In genomic region chr11:68121067-68121899, GRCh38 we compare ENCODE assay signal across 1 cellular context.
TF ChIP-seq lines count a peak whose summit lies in the region.

Gene CHKA (minus strand): TSS chr11:68121388. CDS start chr11:68121177, 211 bp downstream.

TF ChIP-seq in HepG2, 621 proteins besides CTCF, POLR2A, EP300 and RAD21 (continued from another document and continues in another):
- TF ChIP-seq, protein P1, sequence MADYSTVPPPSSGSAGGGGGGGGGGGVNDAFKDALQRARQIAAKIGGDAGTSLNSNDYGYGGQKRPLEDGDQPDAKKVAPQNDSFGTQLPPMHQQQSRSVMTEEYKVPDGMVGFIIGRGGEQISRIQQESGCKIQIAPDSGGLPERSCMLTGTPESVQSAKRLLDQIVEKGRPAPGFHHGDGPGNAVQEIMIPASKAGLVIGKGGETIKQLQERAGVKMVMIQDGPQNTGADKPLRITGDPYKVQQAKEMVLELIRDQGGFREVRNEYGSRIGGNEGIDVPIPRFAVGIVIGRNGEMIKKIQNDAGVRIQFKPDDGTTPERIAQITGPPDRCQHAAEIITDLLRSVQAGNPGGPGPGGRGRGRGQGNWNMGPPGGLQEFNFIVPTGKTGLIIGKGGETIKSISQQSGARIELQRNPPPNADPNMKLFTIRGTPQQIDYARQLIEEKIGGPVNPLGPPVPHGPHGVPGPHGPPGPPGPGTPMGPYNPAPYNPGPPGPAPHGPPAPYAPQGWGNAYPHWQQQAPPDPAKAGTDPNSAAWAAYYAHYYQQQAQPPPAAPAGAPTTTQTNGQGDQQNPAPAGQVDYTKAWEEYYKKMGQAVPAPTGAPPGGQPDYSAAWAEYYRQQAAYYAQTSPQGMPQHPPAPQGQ (CRISPR knock-in tag; IDR thresholded peaks at IDR 0.05; ENCODE audit: borderline replicate concordance), result no peak
- TF ChIP-seq BRF2 (CRISPR knock-in tag; IDR thresholded peaks at IDR 0.05), result no peak
- TF ChIP-seq ZNF841 (CRISPR knock-in tag; IDR thresholded peaks at IDR 0.05; ENCODE audit: borderline replicate concordance), result no peak
- no peak for TF ChIP-seq ZNF619 (CRISPR knock-in tag; IDR thresholded peaks at IDR 0.05)
- 0 out of 2 replicates have a peak, but pooled peaks have one; percentile 53 for TF ChIP-seq ZZZ3 (CRISPR knock-in tag; IDR thresholded peaks at IDR 0.05; ENCODE audit: borderline replicate concordance)
- no peak for TF ChIP-seq ZNF790 (CRISPR knock-in tag; IDR thresholded peaks at IDR 0.05; ENCODE audit: borderline replicate concordance)
- TF ChIP-seq NFE2L2 (IDR thresholded peaks at IDR 0.05; ENCODE audit: low read length), result no peak
- TF ChIP-seq ZNF263 (CRISPR knock-in tag; IDR thresholded peaks at IDR 0.05), result no peak
- no peak for TF ChIP-seq CHD4 (IDR thresholded peaks at IDR 0.05; ENCODE audit: borderline replicate concordance, low read length)
- TF ChIP-seq, protein P2, sequence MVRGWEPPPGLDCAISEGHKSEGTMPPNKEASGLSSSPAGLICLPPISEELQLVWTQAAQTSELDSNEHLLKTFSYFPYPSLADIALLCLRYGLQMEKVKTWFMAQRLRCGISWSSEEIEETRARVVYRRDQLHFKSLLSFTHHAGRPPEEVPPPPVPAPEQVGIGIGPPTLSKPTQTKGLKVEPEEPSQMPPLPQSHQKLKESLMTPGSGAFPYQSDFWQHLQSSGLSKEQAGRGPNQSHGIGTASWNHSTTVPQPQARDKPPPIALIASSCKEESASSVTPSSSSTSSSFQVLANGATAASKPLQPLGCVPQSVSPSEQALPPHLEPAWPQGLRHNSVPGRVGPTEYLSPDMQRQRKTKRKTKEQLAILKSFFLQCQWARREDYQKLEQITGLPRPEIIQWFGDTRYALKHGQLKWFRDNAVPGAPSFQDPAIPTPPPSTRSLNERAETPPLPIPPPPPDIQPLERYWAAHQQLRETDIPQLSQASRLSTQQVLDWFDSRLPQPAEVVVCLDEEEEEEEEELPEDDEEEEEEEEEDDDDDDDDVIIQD (CRISPR knock-in tag; IDR thresholded peaks at IDR 0.05; ENCODE audit: low read depth), result no peak; the same call in 1 of the 2 replicates
- no peak for TF ChIP-seq ZNF33A (CRISPR knock-in tag; IDR thresholded peaks at IDR 0.05; ENCODE audit: borderline replicate concordance)
- TF ChIP-seq, protein P3, sequence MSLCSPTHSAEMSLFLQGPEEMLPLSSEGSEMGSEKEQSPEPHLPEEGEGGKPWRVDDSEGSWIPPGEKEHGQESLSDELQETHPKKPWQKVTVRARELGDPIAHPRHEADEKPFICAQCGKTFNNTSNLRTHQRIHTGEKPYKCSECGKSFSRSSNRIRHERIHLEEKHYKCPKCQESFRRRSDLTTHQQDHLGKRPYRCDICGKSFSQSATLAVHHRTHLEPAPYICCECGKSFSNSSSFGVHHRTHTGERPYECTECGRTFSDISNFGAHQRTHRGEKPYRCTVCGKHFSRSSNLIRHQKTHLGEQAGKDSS (CRISPR knock-in tag; IDR thresholded peaks at IDR 0.05; ENCODE audit: borderline replicate concordance, low read depth), result peak; percentile 76; the same call in 1 of the 2 replicates
- TF ChIP-seq, protein P4, sequence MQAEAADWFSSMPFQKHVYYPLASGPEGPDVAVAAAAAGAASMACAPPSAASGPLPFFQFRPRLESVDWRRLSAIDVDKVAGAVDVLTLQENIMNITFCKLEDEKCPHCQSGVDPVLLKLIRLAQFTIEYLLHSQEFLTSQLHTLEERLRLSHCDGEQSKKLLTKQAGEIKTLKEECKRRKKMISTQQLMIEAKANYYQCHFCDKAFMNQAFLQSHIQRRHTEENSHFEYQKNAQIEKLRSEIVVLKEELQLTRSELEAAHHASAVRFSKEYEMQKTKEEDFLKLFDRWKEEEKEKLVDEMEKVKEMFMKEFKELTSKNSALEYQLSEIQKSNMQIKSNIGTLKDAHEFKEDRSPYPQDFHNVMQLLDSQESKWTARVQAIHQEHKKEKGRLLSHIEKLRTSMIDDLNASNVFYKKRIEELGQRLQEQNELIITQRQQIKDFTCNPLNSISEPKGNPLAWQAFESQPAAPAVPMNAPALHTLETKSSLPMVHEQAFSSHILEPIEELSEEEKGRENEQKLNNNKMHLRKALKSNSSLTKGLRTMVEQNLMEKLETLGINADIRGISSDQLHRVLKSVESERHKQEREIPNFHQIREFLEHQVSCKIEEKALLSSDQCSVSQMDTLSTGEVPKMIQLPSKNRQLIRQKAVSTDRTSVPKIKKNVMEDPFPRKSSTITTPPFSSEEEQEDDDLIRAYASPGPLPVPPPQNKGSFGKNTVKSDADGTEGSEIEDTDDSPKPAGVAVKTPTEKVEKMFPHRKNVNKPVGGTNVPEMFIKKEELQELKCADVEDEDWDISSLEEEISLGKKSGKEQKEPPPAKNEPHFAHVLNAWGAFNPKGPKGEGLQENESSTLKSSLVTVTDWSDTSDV (CRISPR knock-in tag; IDR thresholded peaks at IDR 0.05), result no peak
- TF ChIP-seq CBX1 (IDR thresholded peaks at IDR 0.05; ENCODE audit: low read depth), result peak; percentile 15
- no peak for TF ChIP-seq ZNF335 (CRISPR knock-in tag; IDR thresholded peaks at IDR 0.05)
- peak; percentile 73; the same call in 1 of the 2 replicates for TF ChIP-seq ZNF816 (CRISPR knock-in tag; IDR thresholded peaks at IDR 0.05; ENCODE audit: borderline replicate concordance)
- TF ChIP-seq KDM6A (CRISPR knock-in tag; IDR thresholded peaks at IDR 0.05; ENCODE audit: low read depth), result no peak
- TF ChIP-seq, protein P5, sequence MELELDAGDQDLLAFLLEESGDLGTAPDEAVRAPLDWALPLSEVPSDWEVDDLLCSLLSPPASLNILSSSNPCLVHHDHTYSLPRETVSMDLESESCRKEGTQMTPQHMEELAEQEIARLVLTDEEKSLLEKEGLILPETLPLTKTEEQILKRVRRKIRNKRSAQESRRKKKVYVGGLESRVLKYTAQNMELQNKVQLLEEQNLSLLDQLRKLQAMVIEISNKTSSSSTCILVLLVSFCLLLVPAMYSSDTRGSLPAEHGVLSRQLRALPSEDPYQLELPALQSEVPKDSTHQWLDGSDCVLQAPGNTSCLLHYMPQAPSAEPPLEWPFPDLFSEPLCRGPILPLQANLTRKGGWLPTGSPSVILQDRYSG (CRISPR knock-in tag; IDR thresholded peaks at IDR 0.05), result peak; percentile 58; the same call in 1 of the 2 replicates
- no peak for TF ChIP-seq GABPA (IDR thresholded peaks at IDR 0.05; ENCODE audit: low read depth, low read length)
- no peak for TF ChIP-seq GABPA (CRISPR knock-in tag; IDR thresholded peaks at IDR 0.05; ENCODE audit: low read depth)
- TF ChIP-seq CEBPZ (IDR thresholded peaks at IDR 0.05; ENCODE audit: low read length), result no peak
- peak; percentile 61; the same call in 1 of the 2 replicates for TF ChIP-seq CHCHD3 (CRISPR knock-in tag; IDR thresholded peaks at IDR 0.05)
- no peak for TF ChIP-seq ZNF773 (CRISPR knock-in tag; IDR thresholded peaks at IDR 0.05; ENCODE audit: borderline replicate concordance)
- TF ChIP-seq, protein P6, sequence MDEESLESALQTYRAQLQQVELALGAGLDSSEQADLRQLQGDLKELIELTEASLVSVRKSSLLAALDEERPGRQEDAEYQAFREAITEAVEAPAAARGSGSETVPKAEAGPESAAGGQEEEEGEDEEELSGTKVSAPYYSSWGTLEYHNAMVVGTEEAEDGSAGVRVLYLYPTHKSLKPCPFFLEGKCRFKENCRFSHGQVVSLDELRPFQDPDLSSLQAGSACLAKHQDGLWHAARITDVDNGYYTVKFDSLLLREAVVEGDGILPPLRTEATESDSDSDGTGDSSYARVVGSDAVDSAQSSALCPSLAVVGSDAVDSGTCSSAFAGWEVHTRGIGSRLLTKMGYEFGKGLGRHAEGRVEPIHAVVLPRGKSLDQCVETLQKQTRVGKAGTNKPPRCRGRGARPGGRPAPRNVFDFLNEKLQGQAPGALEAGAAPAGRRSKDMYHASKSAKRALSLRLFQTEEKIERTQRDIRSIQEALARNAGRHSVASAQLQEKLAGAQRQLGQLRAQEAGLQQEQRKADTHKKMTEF (CRISPR knock-in tag; IDR thresholded peaks at IDR 0.05), result peak; percentile 46; the same call in 1 of the 2 replicates
- TF ChIP-seq ZNF660 (CRISPR knock-in tag; IDR thresholded peaks at IDR 0.05; ENCODE audit: borderline replicate concordance, low read depth), result no peak
- TF ChIP-seq RARG (CRISPR knock-in tag; IDR thresholded peaks at IDR 0.05; ENCODE audit: low read depth), result no peak
- peak; percentile 61 for TF ChIP-seq ARNT2 (CRISPR knock-in tag; IDR thresholded peaks at IDR 0.05; ENCODE audit: low read depth)
- peak; percentile 42; the same call in 1 of the 2 replicates for TF ChIP-seq ZNF12 (CRISPR knock-in tag; IDR thresholded peaks at IDR 0.05)
- no peak for TF ChIP-seq KDM3A (CRISPR knock-in tag; IDR thresholded peaks at IDR 0.05; ENCODE audit: low read depth)
- TF ChIP-seq TAF15 (IDR thresholded peaks at IDR 0.05; ENCODE audit: low read depth, low read length, poor library complexity, severe bottlenecking), result no peak
- TF ChIP-seq TBL1XR1 (IDR thresholded peaks at IDR 0.05; ENCODE audit: borderline replicate concordance, low read length, partially characterized antibody), result no peak
- TF ChIP-seq, protein P7, sequence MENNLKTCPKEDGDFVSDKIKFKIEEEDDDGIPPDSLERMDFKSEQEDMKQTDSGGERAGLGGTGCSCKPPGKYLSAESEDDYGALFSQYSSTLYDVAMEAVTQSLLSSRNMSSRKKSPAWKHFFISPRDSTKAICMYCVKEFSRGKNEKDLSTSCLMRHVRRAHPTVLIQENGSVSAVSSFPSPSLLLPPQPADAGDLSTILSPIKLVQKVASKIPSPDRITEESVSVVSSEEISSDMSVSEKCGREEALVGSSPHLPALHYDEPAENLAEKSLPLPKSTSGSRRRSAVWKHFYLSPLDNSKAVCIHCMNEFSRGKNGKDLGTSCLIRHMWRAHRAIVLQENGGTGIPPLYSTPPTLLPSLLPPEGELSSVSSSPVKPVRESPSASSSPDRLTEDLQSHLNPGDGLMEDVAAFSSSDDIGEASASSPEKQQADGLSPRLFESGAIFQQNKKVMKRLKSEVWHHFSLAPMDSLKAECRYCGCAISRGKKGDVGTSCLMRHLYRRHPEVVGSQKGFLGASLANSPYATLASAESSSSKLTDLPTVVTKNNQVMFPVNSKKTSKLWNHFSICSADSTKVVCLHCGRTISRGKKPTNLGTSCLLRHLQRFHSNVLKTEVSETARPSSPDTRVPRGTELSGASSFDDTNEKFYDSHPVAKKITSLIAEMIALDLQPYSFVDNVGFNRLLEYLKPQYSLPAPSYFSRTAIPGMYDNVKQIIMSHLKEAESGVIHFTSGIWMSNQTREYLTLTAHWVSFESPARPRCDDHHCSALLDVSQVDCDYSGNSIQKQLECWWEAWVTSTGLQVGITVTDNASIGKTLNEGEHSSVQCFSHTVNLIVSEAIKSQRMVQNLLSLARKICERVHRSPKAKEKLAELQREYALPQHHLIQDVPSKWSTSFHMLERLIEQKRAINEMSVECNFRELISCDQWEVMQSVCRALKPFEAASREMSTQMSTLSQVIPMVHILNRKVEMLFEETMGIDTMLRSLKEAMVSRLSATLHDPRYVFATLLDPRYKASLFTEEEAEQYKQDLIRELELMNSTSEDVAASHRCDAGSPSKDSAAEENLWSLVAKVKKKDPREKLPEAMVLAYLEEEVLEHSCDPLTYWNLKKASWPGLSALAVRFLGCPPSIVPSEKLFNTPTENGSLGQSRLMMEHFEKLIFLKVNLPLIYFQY (CRISPR knock-in tag; IDR thresholded peaks at IDR 0.05; ENCODE audit: borderline replicate concordance), result no peak; the same call in 1 of the 2 replicates
- TF ChIP-seq ZNF547 (CRISPR knock-in tag; IDR thresholded peaks at IDR 0.05), result peak; percentile 74
- TF ChIP-seq SALL2 (CRISPR knock-in tag; IDR thresholded peaks at IDR 0.05), result peak; percentile 76
- TF ChIP-seq ZNF713 (CRISPR knock-in tag; IDR thresholded peaks at IDR 0.05), result 0 out of 2 replicates have a peak, but pooled peaks have one; percentile 61
- TF ChIP-seq RBAK (CRISPR knock-in tag; IDR thresholded peaks at IDR 0.05), result no peak
- TF ChIP-seq, protein P8, sequence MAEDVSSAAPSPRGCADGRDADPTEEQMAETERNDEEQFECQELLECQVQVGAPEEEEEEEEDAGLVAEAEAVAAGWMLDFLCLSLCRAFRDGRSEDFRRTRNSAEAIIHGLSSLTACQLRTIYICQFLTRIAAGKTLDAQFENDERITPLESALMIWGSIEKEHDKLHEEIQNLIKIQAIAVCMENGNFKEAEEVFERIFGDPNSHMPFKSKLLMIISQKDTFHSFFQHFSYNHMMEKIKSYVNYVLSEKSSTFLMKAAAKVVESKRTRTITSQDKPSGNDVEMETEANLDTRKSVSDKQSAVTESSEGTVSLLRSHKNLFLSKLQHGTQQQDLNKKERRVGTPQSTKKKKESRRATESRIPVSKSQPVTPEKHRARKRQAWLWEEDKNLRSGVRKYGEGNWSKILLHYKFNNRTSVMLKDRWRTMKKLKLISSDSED (CRISPR knock-in tag; IDR thresholded peaks at IDR 0.05), result no peak
- TF ChIP-seq U2AF2 (IDR thresholded peaks at IDR 0.05; ENCODE audit: low read depth, low read length), result no peak
